In genomic region chr6:108436771-108437170, GRCh38 we compare ENCODE assay signal across 9 cellular contexts.
"Had no signal": no experiment of that assay in that cellular context is flagged by ENCODE, and none has a peak within 500 bp of the region (broad histone marks: within the 10 kb centered on the region; RNA-seq: fewer than 3 reads in every experiment).

No MANE protein-coding gene starts in this region.

- H3K4me1 ChIP-seq: HAP-1 had no signal

- H3K4me2 ChIP-seq: GM23338 had no signal

- H3K9me3 ChIP-seq: HAP-1 had no signal

- H3K27ac ChIP-seq: GM23248 had no signal

- H3K4me3 ChIP-seq: GM23248, GM23338, HAP-1 had no signal

- H3K9ac ChIP-seq: GM23248 had no signal

- ATAC-seq: GM23338, HCT116 had no signal

- DNase-seq: GM23248, GOT3, H7, H9, HCEC 1CT, HFFc6 had no signal

- H3K36me3 ChIP-seq: HAP-1 had no signal

- H2AFZ ChIP-seq: GM23248, GM23338 had no signal
